ENCODE assay signal across 9 cellular contexts in genomic region chr20:38109025-38109541, GRCh38. TPM values are rescaled to one million over a fixed set of nuclear protein-coding genes. Genes with fewer than 3 reads are reported as not detected.
DNase-seq lines count a peak whose midpoint lies in the region; ATAC-seq and TF ChIP-seq lines count a peak whose summit lies in the region.
"Had no signal": no experiment of that assay in that cellular context is flagged by ENCODE, and none has a peak within 500 bp of the region (broad histone marks: within the 10 kb centered on the region; RNA-seq: fewer than 3 reads in every experiment).

No MANE protein-coding gene starts in this region.

- H3K9me3 Mint-ChIP-seq in brain = peaks cover 0 to 12% (median 10%) of the 10 kb centered on the region in 5 experiments
- no peaks in the 10 kb centered on the region for H3K9me3 Mint-ChIP-seq in stimulated activated memory B cell treated with anti-CD40 and anti-IgM and Interleukin-4, amounts not matched to agents 10 μg/mL and 1 μg/mL and 100 μg/mL, for 72 hours
- H3K9me3 Mint-ChIP-seq in CD4-positive, alpha-beta memory T cell = no peaks in the 10 kb centered on the region

- H3K4me3 ChIP-seq in left lung = no peak overlapping the region
- H3K4me3 ChIP-seq in CD4-positive, alpha-beta memory T cell (ENCODE audit: low read length in 2 of 2) = no peak overlapping the region

- H3K4me3 Mint-ChIP-seq in brain = peak overlapping the region in 1 of 5 experiments; percentile 61
- H3K4me3 Mint-ChIP-seq in stimulated activated memory B cell treated with anti-CD40 and anti-IgM and Interleukin-4, amounts not matched to agents 10 μg/mL and 1 μg/mL and 100 μg/mL, for 72 hours = no peak overlapping the region
- H3K4me3 Mint-ChIP-seq in CD4-positive, alpha-beta memory T cell = no peak overlapping the region

- peak overlapping the region; percentile 9 to 53 for H3K27ac ChIP-seq in left lung
- H3K27ac ChIP-seq in CD4-positive, alpha-beta memory T cell (ENCODE audit: low read depth, low read length) = no peak overlapping the region

- peaks cover 11 to 28% of the 10 kb centered on the region in 2 donors for H3K4me1 ChIP-seq in left lung
- no peaks in the 10 kb centered on the region for H3K4me1 ChIP-seq in CD4-positive, alpha-beta memory T cell (ENCODE audit: insufficient read depth, low read length)

- peaks cover 28% of the 10 kb centered on the region for H3K4me1 Mint-ChIP-seq in brain
- peaks cover 15% of the 10 kb centered on the region for H3K4me1 Mint-ChIP-seq in stimulated activated memory B cell treated with anti-CD40 and anti-IgM and Interleukin-4, amounts not matched to agents 10 μg/mL and 1 μg/mL and 100 μg/mL, for 72 hours
- no peaks in the 10 kb centered on the region for H3K4me1 Mint-ChIP-seq in CD4-positive, alpha-beta memory T cell

- CTCF ChIA-PET in HEK293T (lab: Yijun Ruan, JAX) = interaction anchor here (1.4 kb wide), 1 partner anchor 36 kb away, joined by 6 read pairs; no protein-coding TSS in a partner anchor
- CTCF ChIA-PET in CD4-positive, alpha-beta memory T cell (lab: Charles Lee; ENCODE audit: partially characterized antibody) = no interaction called here

- intact Hi-C loops in left lung (cut with DNase I) = no loop called here
- intact Hi-C loops in CD4-positive, alpha-beta memory T cell (cut with micrococcal nuclease) = no loop called here

- peak; percentile 60 for ATAC-seq in left lung
- no peak for ATAC-seq in stimulated activated memory B cell treated with anti-CD40 and anti-IgM and Interleukin-4, amounts not matched to agents 10 μg/mL and 1 μg/mL and 100 μg/mL, for 72 hours
- ATAC-seq in HG03139 (IDR thresholded peaks at IDR 0.05; ENCODE audit: unreplicated experiment) = no peak
- no peak for ATAC-seq in HG03175 (IDR thresholded peaks at IDR 0.05; ENCODE audit: unreplicated experiment)

- TF ChIP-seq CTCF in brain (conservative IDR thresholded peaks at IDR 0.05) = no peak
- TF ChIP-seq CTCF in left lung (IDR thresholded peaks at IDR 0.05) = no peak

- no peaks in the 10 kb centered on the region for H3K36me3 ChIP-seq in left lung
- no peaks in the 10 kb centered on the region for H3K36me3 ChIP-seq in CD4-positive, alpha-beta memory T cell (ENCODE audit: insufficient read depth, low read length)

- peak overlapping the region in 4 of 5 experiments; percentile 15 to 96 (median 56) for H3K27ac Mint-ChIP-seq in brain
- peak overlapping the region; percentile 15 for H3K27ac Mint-ChIP-seq in stimulated activated memory B cell treated with anti-CD40 and anti-IgM and Interleukin-4, amounts not matched to agents 10 μg/mL and 1 μg/mL and 100 μg/mL, for 72 hours
- H3K27ac Mint-ChIP-seq in CD4-positive, alpha-beta memory T cell = peak overlapping the region in 1 of 7 donors; percentile 51

- H3K27me3 ChIP-seq in left lung = no peaks in the 10 kb centered on the region
- H3K27me3 ChIP-seq in CD4-positive, alpha-beta memory T cell (ENCODE audit: insufficient read depth, low read length) = no peaks in the 10 kb centered on the region

- H3K9me3 ChIP-seq in left lung = no peaks in the 10 kb centered on the region
- H3K9me3 ChIP-seq in CD4-positive, alpha-beta memory T cell (ENCODE audit: control insufficient read depth in 1 of 2, low read length in 2 of 2) = no peaks in the 10 kb centered on the region

- H3K36me3 Mint-ChIP-seq in brain = peaks cover 2% of the 10 kb centered on the region
- no peaks in the 10 kb centered on the region for H3K36me3 Mint-ChIP-seq in stimulated activated memory B cell treated with anti-CD40 and anti-IgM and Interleukin-4, amounts not matched to agents 10 μg/mL and 1 μg/mL and 100 μg/mL, for 72 hours
- H3K36me3 Mint-ChIP-seq in CD4-positive, alpha-beta memory T cell = peaks cover 0 to 5% of the 10 kb centered on the region in 2 donors

- no peaks in the 10 kb centered on the region for H3K27me3 Mint-ChIP-seq in brain
- no peaks in the 10 kb centered on the region for H3K27me3 Mint-ChIP-seq in stimulated activated memory B cell treated with anti-CD40 and anti-IgM and Interleukin-4, amounts not matched to agents 10 μg/mL and 1 μg/mL and 100 μg/mL, for 72 hours
- H3K27me3 Mint-ChIP-seq in CD4-positive, alpha-beta memory T cell = no peaks in the 10 kb centered on the region

- DNase-seq in HEK293T (ENCODE audit: extremely low spot score) = no peak
- DNase-seq in left lung = no peak
- no peak for DNase-seq in CD4-positive, alpha-beta memory T cell
- DNase-seq in activated naive CD4-positive, alpha-beta T cell (lab: John Stamatoyannopoulos, UW) = no peak
- DNase-seq: NCI-H1694 treated with DMSO at 0.1 percent for 48 hours had no signal

- POLR2A ChIA-PET in HEK293T (lab: Yijun Ruan, JAX) = no interaction called here
- POLR2A ChIA-PET in CD4-positive, alpha-beta memory T cell (lab: Charles Lee; ENCODE audit: partially characterized antibody) = no interaction called here

TF ChIP-seq in HEK293T, 16 proteins besides CTCF, POLR2A, EP300 and RAD21:
- no peak for TF ChIP-seq NFRKB (IDR thresholded peaks at IDR 0.05)
- TF ChIP-seq PKNOX1 (IDR thresholded peaks at IDR 0.05) = 0 out of 2 replicates have a peak, but pooled peaks have one; percentile 13

RNA-seq across cellular contexts. Expression of gene TGM2, which starts 56.0 kb away (rescaled TPM):
- 34.7 TPM for polyA plus RNA-seq in brain (ENCODE audit: insufficient read depth, low read depth, low replicate concordance)
- total RNA-seq in left lung = 100 to 1,000 TPM; 174 to 391 TPM
- under 1 TPM; 0.50 to 0.67 TPM for total RNA-seq in CD4-positive, alpha-beta memory T cell
- under 1 TPM; 0.09 to 0.11 TPM for polyA plus RNA-seq in CD4-positive, alpha-beta memory T cell

Comparison
In these comparisons a context has a peak if more than half of its experiments do, and no peak if none do; other contexts are left out.
1. RNA of gene TGM2, which starts 56.0 kb away (total RNA-seq): 174 to 391 TPM in left lung; 0.50 to 0.67 TPM in CD4-positive, alpha-beta memory T cell; every median in the first group is over 100 times any median in the second.